Comparison of ENCODE assay signal across 11 cellular contexts in the genomic region with DNA sequence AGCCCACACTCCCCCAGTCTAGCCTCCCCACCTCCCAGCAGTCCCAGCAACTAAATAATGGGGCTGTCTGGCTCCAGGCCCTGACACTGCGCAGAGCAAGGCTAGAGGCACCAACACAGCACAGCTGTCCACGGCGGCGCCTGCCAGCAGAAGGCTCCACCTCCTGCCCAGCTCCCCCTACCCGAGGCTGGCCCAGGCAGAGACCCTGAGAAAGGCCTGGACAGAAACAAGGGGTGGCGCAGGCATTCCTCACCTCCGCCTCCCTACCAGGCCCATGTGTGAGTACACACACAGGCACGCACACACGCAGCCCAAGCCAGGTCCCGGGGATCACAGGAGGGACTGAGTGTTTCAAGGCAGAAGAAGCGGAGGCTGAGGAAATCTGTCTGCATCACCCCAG. TPM values are rescaled to one million over a fixed set of nuclear protein-coding genes. Genes with fewer than 3 reads are reported as not detected.
DNase-seq lines count a peak whose midpoint lies in the region; ATAC-seq, FAIRE-seq and TF ChIP-seq lines count a peak whose summit lies in the region.
"Had no signal": no experiment of that assay in that cellular context is flagged by ENCODE, and none has a peak within 500 bp of the region (broad histone marks: within the 10 kb centered on the region; RNA-seq: fewer than 3 reads in every experiment).

No MANE protein-coding gene starts in this region.

- TF ChIP-seq CTCF in heart left ventricle (IDR thresholded peaks at IDR 0.05) (peak in 1 of 12 donors; percentile 15), kidney (IDR thresholded peaks at IDR 0.05; ENCODE audit: borderline replicate concordance, extremely low read depth, insufficient read depth) (no peak)

- H3K4ac ChIP-seq in neuronal stem cell (ENCODE audit: low read length): no peak overlapping the region

- DNase-seq in COR-L47 (lab: John Stamatoyannopoulos, UW) (peak; percentile 73), SHP77 treated with DMSO at 0.1 percent for 48 hours (lab: John Stamatoyannopoulos, UW) (peak; percentile 40), heart left ventricle (peak; percentile 81 to 92 (median 88)), neuronal stem cell (ENCODE audit: low spot score) (no peak), OCI-M1 (lab: John Stamatoyannopoulos, UW) (no peak), kidney (no peak)
- no peak for DNase-seq in activated naive CD4-positive, alpha-beta T cell treated with anti-CD3 and anti-CD28 coated beads, Interleukin-2, amount 50 U/mL, for 72 hours (ENCODE audit: low spot score in 2 of 2)
- DNase-seq: activated CD4-positive, CD25-positive, alpha-beta regulatory T cell had no signal

- no peak overlapping the region for H3K14ac ChIP-seq in neuronal stem cell (ENCODE audit: low read length)

- H2BK120ac ChIP-seq in neuronal stem cell (ENCODE audit: low read depth, low read length): peak overlapping the region; percentile 4

- H3K4me2 ChIP-seq in neuronal stem cell (ENCODE audit: insufficient read depth, low read length, poor library complexity, severe bottlenecking): no peak overlapping the region

- no peak overlapping the region for H2AFZ ChIP-seq in neuronal stem cell (ENCODE audit: low read length)

- no peak overlapping the region for H4K91ac ChIP-seq in neuronal stem cell (ENCODE audit: low read depth, low read length, poor library complexity)

- no peaks in the 10 kb centered on the region for H3K79me1 ChIP-seq in neuronal stem cell (ENCODE audit: low read depth, low read length)

- H3K9ac ChIP-seq in neuronal stem cell (ENCODE audit: low read depth, low read length, poor library complexity): peak overlapping the region; percentile 73
- H3K9ac ChIP-seq in kidney (ENCODE audit: low read length in 2 of 2): no peak overlapping the region

- no peaks in the 10 kb centered on the region for H3K9me3 ChIP-seq in heart left ventricle
- no peaks in the 10 kb centered on the region for H3K9me3 ChIP-seq in neuronal stem cell (replicated peaks in 1 of 2; ENCODE audit: control insufficient read depth in 2 of 2, insufficient read depth in 1 of 2, low read depth in 1 of 2, low read length in 2 of 2)
- H3K9me3 ChIP-seq in kidney (ENCODE audit: control insufficient read depth in 1 of 2, low read length in 2 of 2): no peaks in the 10 kb centered on the region
- H3K9me3 ChIP-seq: tibial nerve had no signal

- ATAC-seq in heart left ventricle (peak; percentile 72 to 81 (median 74)), HG02759 (IDR thresholded peaks at IDR 0.05; ENCODE audit: unreplicated experiment) (no peak)
- no peak for ATAC-seq in activated naive CD4-positive, alpha-beta T cell treated with anti-CD3 and anti-CD28 coated beads, Interleukin-2, amount 50 U/mL, for 72 hours

- H3K9me3 Mint-ChIP-seq in activated naive CD4-positive, alpha-beta T cell treated with anti-CD3 and anti-CD28 coated beads, Interleukin-2, amount 50 U/mL, for 72 hours: no peaks in the 10 kb centered on the region

- peak overlapping the region; percentile 1 for H3K23ac ChIP-seq in neuronal stem cell (ENCODE audit: low read depth, low read length, poor library complexity)

- peak overlapping the region; percentile 34 for H2BK15ac ChIP-seq in neuronal stem cell (ENCODE audit: low read length)

- H4K8ac ChIP-seq in neuronal stem cell (ENCODE audit: low read depth, low read length): no peak overlapping the region

- intact Hi-C loops in heart left ventricle (cut with DNase I) (loop anchor here in 1 of 10 donors (10.0 kb wide), 1 partner anchor 187 kb away; no protein-coding TSS in a partner anchor), kidney (cut with DNase I) (no loop called here)

- FAIRE-seq in kidney (lab: Jason Lieb, UNC): no peak

- no peak overlapping the region for H3K4me3 ChIP-seq in heart left ventricle
- no peak overlapping the region for H3K4me3 ChIP-seq in neuronal stem cell (ENCODE audit: low read length in 2 of 2)
- no peak overlapping the region for H3K4me3 ChIP-seq in kidney (ENCODE audit: low read length in 2 of 2)
- H3K4me3 ChIP-seq: tibial nerve had no signal

- peak overlapping the region; percentile 88 for H2BK5ac ChIP-seq in neuronal stem cell (ENCODE audit: low read length)

- H3K36me3 ChIP-seq in heart left ventricle: no peaks in the 10 kb centered on the region
- H3K36me3 ChIP-seq in neuronal stem cell (replicated peaks in 1 of 2; ENCODE audit: control insufficient read depth in 2 of 2, insufficient read depth in 2 of 2, low read length in 2 of 2): no peaks in the 10 kb centered on the region
- no peaks in the 10 kb centered on the region for H3K36me3 ChIP-seq in kidney (ENCODE audit: control insufficient read depth in 1 of 2, insufficient read depth in 2 of 2, low read length in 2 of 2)
- H3K36me3 ChIP-seq: tibial nerve had no signal

- H3K27me3 ChIP-seq in heart left ventricle: peaks cover 2 to 60% (median 20%) of the 10 kb centered on the region in 9 donors
- peaks cover 0 to 14% (median 8%) of the 10 kb centered on the region in 3 experiments for H3K27me3 ChIP-seq in neuronal stem cell (ENCODE audit: control insufficient read depth in 3 of 3, insufficient read depth in 3 of 3, low read depth in 1 of 3, low read length in 3 of 3)

- peak overlapping the region; percentile 53 for H3K18ac ChIP-seq in neuronal stem cell (ENCODE audit: low read length)

- H2AK5ac ChIP-seq in neuronal stem cell (ENCODE audit: low read depth, low read length): peak overlapping the region; percentile 9

- H3K27ac ChIP-seq in heart left ventricle (peak overlapping the region; percentile 22 to 94 (median 87)), neuronal stem cell (replicated peaks; ENCODE audit: low read length) (peak overlapping the region; percentile 64), kidney (ENCODE audit: low read depth in 2 of 2, low read length in 2 of 2) (no peak overlapping the region)
- H3K27ac ChIP-seq: tibial nerve had no signal

- H3K27ac Mint-ChIP-seq in activated naive CD4-positive, alpha-beta T cell treated with anti-CD3 and anti-CD28 coated beads, Interleukin-2, amount 50 U/mL, for 72 hours: no peak overlapping the region
- H3K27ac Mint-ChIP-seq: B cell had no signal

- H2BK12ac ChIP-seq in neuronal stem cell (ENCODE audit: low read length): peak overlapping the region; percentile 86

- WGBS in heart left ventricle, 4 donors: 35 to 54% (median 50%) methylated on average over 7 to 11 of the region's 11 CpGs
- no CpG with 5 or more reads among the region's 11 CpGs for WGBS in neuronal stem cell (ENCODE audit: extremely low coverage in 2 of 2, insufficient read length in 2 of 2, insufficient replicate concordance in 1 of 2), 2 donors

- H3K4me1 ChIP-seq in heart left ventricle (peaks cover 0 to 91% (median 51%) of the 10 kb centered on the region in 12 donors), neuronal stem cell (ENCODE audit: control insufficient read depth in 2 of 2, insufficient read depth in 1 of 2, low read depth in 1 of 2, low read length in 2 of 2) (peaks cover 47 to 51% of the 10 kb centered on the region in 2 donors), kidney (ENCODE audit: control insufficient read depth in 1 of 2, insufficient read depth in 1 of 2, low read depth in 1 of 2, low read length in 2 of 2) (peaks cover 0 to 3% of the 10 kb centered on the region in 2 donors)

- H3K36me3 Mint-ChIP-seq in activated naive CD4-positive, alpha-beta T cell treated with anti-CD3 and anti-CD28 coated beads, Interleukin-2, amount 50 U/mL, for 72 hours: peaks cover 3 to 4% of the 10 kb centered on the region in 2 donors

- no peak for TF ChIP-seq POLR2A in heart left ventricle (IDR thresholded peaks at IDR 0.05)

RNA-seq across cellular contexts. Expression of a gene that starts 6.0 kb away (rescaled TPM):
- total RNA-seq in heart left ventricle (100 to 1,000 TPM in 5 of 9 donors, 10 to 100 TPM in 4; 58.1 to 185 (median 104) TPM), kidney (1.3 TPM)
- polyA plus RNA-seq in heart left ventricle (100 to 1,000 TPM in 1 of 2 donors, 10 to 100 TPM in 1; 59.8 to 154 TPM), kidney (ENCODE audit: insufficient read depth, low read depth, low replicate concordance) (1.5 TPM)
- polyA plus RNA-seq in neuronal stem cell (2013, experiment 1 of 2): 9.1 TPM
- polyA plus RNA-seq in neuronal stem cell (2013, experiment 2 of 2): 9.1 TPM
- total RNA-seq in activated naive CD4-positive, alpha-beta T cell treated with anti-CD3 and anti-CD28 coated beads, Interleukin-2, amount 50 U/mL, for 72 hours: under 1 TPM; 0.41 to 0.72 TPM

RNA-seq across cellular contexts. Expression of a gene that starts 18.7 kb away (rescaled TPM):
- total RNA-seq in heart left ventricle: 10 to 100 TPM in 7 of 9 donors, 1 to 10 TPM in 2; 9.4 to 49.4 (median 17.3) TPM
- 10 to 100 TPM in 1 of 2 donors, 1 to 10 TPM in 1; 8.9 to 20.5 TPM for polyA plus RNA-seq in heart left ventricle
- 5.4 TPM for polyA plus RNA-seq in neuronal stem cell (2013, experiment 1 of 2)
- 5.6 TPM for polyA plus RNA-seq in neuronal stem cell (2013, experiment 2 of 2)
- total RNA-seq in activated naive CD4-positive, alpha-beta T cell treated with anti-CD3 and anti-CD28 coated beads, Interleukin-2, amount 50 U/mL, for 72 hours: 10 to 100 TPM in 1 of 2 donors, 1 to 10 TPM in 1; 1.8 to 12.7 TPM
- total RNA-seq in kidney: 51.7 TPM
- 9.3 TPM for polyA plus RNA-seq in kidney (ENCODE audit: insufficient read depth, low read depth, low replicate concordance)

RNA-seq across cellular contexts. Expression of a gene that starts 52.2 kb away (rescaled TPM):
- 1 to 10 TPM in 1 of 9 donors, under 1 TPM in 1, not detected in 7; 0.07 to 1.0 TPM for total RNA-seq in heart left ventricle
- polyA plus RNA-seq in heart left ventricle: under 1 TPM; 0.26 to 0.38 TPM
- 6.3 TPM for polyA plus RNA-seq in neuronal stem cell (2013, experiment 1 of 2)
- 5.0 TPM for polyA plus RNA-seq in neuronal stem cell (2013, experiment 2 of 2)
- total RNA-seq in activated naive CD4-positive, alpha-beta T cell treated with anti-CD3 and anti-CD28 coated beads, Interleukin-2, amount 50 U/mL, for 72 hours: 10 to 100 TPM in 1 of 2 donors, 1 to 10 TPM in 1; 1.1 to 14.9 TPM
- 0.19 TPM for total RNA-seq in kidney
- 0.19 TPM for polyA plus RNA-seq in kidney (ENCODE audit: insufficient read depth, low read depth, low replicate concordance)
- total RNA-seq: tibial nerve had no signal

RNA-seq across cellular contexts. Expression of a gene that starts 56.2 kb away (rescaled TPM):
- 10 to 100 TPM; 13.6 to 34.5 (median 26.0) TPM for total RNA-seq in heart left ventricle
- 10 to 100 TPM; 20.9 to 29.0 TPM for polyA plus RNA-seq in heart left ventricle
- polyA plus RNA-seq in neuronal stem cell (2013, experiment 1 of 2): 8.6 TPM
- 8.5 TPM for polyA plus RNA-seq in neuronal stem cell (2013, experiment 2 of 2)
- 10 to 100 TPM; 42.6 to 78.3 TPM for total RNA-seq in activated naive CD4-positive, alpha-beta T cell treated with anti-CD3 and anti-CD28 coated beads, Interleukin-2, amount 50 U/mL, for 72 hours
- total RNA-seq in kidney: 36.0 TPM
- polyA plus RNA-seq in kidney (ENCODE audit: insufficient read depth, low read depth, low replicate concordance): 34.3 TPM

Comparison
In these comparisons a context has a peak if more than half of its experiments do, and no peak if none do; other contexts are left out.
1. DNase-seq: peak in COR-L47 (single experiment), SHP77 treated with DMSO at 0.1 percent for 48 hours (single experiment) and heart left ventricle (5 of 5); none in neuronal stem cell (single experiment), OCI-M1 (single experiment), activated naive CD4-positive, alpha-beta T cell treated with anti-CD3 and anti-CD28 coated beads, Interleukin-2, amount 50 U/mL, for 72 hours (0 of 2) and kidney (single experiment).
2. ATAC-seq: peak in heart left ventricle (4 of 4); none in HG02759 (single experiment) and activated naive CD4-positive, alpha-beta T cell treated with anti-CD3 and anti-CD28 coated beads, Interleukin-2, amount 50 U/mL, for 72 hours (0 of 2).
3. H3K27ac ChIP-seq: peak in heart left ventricle (12 of 12) and neuronal stem cell (single experiment); none in kidney (0 of 2).
4. RNA of a gene that starts 6.0 kb away (total RNA-seq): 58.1 to 185 TPM in heart left ventricle; 1.3 TPM in kidney (single experiment) and 0.41 to 0.72 TPM in activated naive CD4-positive, alpha-beta T cell treated with anti-CD3 and anti-CD28 coated beads, Interleukin-2, amount 50 U/mL, for 72 hours; every median in the first group is over 10 times any median in the second.